8 cellular contexts compared by ENCODE assay signal in the genomic region with DNA sequence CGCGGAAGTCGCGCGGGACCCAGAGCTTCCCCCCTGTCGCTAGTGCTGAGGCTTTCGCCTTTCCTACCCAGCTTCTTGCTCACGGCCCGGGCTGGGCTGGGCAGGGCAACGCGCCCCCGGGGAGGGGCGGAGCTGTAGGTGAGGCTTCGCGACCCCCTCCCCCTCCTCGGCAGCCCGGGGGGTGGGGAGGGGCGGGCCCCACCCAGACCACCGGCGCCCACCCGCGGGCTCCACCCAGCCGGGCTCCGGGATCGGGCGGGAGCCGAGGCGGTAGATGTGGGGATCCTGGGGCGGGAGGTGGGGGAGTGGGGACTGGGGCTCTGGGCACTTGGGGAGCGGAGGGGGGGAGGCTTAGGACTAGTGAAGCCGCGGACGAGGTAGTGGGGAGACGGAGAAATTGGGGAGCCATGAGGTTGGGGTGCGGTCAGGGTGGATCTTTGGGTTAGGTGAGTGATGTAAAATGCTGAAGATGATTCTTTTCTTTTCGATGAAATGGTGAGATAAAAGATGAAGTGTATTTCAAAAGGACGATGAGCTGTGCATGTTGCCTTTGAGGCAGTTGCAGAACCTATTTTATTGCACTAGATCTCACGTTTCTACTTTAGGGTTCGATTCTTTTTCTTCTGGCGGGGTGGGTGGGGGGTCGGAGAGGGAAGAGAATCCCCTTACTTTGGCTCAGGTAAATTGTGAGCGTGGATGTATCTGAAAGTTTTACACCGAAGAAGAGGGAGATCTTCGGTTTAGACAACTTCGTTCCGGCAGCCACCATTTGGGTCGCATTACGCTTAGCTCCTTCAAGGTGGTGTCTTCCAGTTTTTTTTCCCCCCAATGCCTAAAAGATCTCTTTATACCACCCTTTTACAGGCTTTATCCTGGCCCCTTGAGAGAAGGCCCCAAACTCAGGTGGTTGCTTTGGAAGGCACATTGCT. TPM values are rescaled to one million over a fixed set of nuclear protein-coding genes. Genes with fewer than 3 reads are reported as not detected.
A peak's percentile ranks its signal among the peaks of the same experiment; 100 is the strongest.
DNase-seq lines count a peak whose midpoint lies in the region; ATAC-seq and TF ChIP-seq lines count a peak whose summit lies in the region.

No MANE protein-coding gene starts in this region.

- peaks cover 55% of the 10 kb centered on the region for H3K4me1 Mint-ChIP-seq in chondrocyte (ENCODE audit: low read depth)

- POLR2A ChIA-PET in OCI-LY7 (lab: Charles Lee) = interaction anchor here (0.6 to 1.7 kb wide), 8 partner anchors 10 to 705 kb away, joined by 3 to 11 read pairs (median 3); a partner anchor contains a TSS

- no peaks in the 10 kb centered on the region for H3K36me3 ChIP-seq in OCI-LY7 (ENCODE audit: insufficient read depth, low read length)

- intact Hi-C loops in OCI-LY7 (cut with micrococcal nuclease; ENCODE audit: unreplicated experiment) = loop anchor here (2.0 to 10.0 kb wide), 3 partner anchors 43 to 603 kb away; a partner anchor contains a TSS

- TSS peak; percentile 68 for BruUV-seq in OCI-LY7 (replicated peaks; lab: Mats Ljungman, UMichigan)

- H3K9me3 Mint-ChIP-seq in chondrocyte (ENCODE audit: low read depth) = no peaks in the 10 kb centered on the region

- H2AFZ ChIP-seq in OCI-LY7 (ENCODE audit: low read length) = peak overlapping the region; percentile 90

- peak overlapping the region; percentile 96 for H3K27ac Mint-ChIP-seq in chondrocyte (ENCODE audit: unreplicated experiment)

- no peaks in the 10 kb centered on the region for H3K9me2 ChIP-seq in OCI-LY7 (ENCODE audit: insufficient read depth, low read length)

- H4K20me1 ChIP-seq in OCI-LY7 (ENCODE audit: insufficient read depth, low read length) = peaks cover 7% of the 10 kb centered on the region; the same call in 1 of the 2 replicates

- peak overlapping the region; percentile 95 for H3K4me3 Mint-ChIP-seq in chondrocyte (ENCODE audit: unreplicated experiment)

- CTCF ChIA-PET in OCI-LY7 (lab: Charles Lee; ENCODE audit: unreplicated experiment) = no interaction called here

- H3K9me3 ChIP-seq in OCI-LY7 (ENCODE audit: low read length) = no peaks in the 10 kb centered on the region

- peak overlapping the region; percentile 87 for H3K4me3 ChIP-seq in OCI-LY7 (ENCODE audit: low read depth, low read length, poor library complexity, severe bottlenecking)

- peaks cover 42% of the 10 kb centered on the region for H3K4me1 ChIP-seq in OCI-LY7 (ENCODE audit: insufficient read depth, low read length, poor library complexity, severe bottlenecking)

- peaks cover 35% of the 10 kb centered on the region for H3K79me2 ChIP-seq in OCI-LY7 (ENCODE audit: insufficient read depth, low read depth, low read length)

- DNase-seq in NOMO-1 treated with DMSO at 0.1 percent for 48 hours (lab: John Stamatoyannopoulos, UW; ENCODE audit: unreplicated experiment) (peak; percentile 4), NOMO-1 treated with dmso at 0.1 percent for 144 hours (lab: John Stamatoyannopoulos, UW; ENCODE audit: unreplicated experiment) (no peak), OCI-LY7 (ENCODE audit: low spot score) (peak; percentile 47), chondrocyte (ENCODE audit: low spot score) (no peak), left lobe of liver (ENCODE audit: low spot score) (no peak)
- DNase-seq in stimulated activated naive CD8-positive, alpha-beta T cell treated with anti-CD3 and anti-CD28 coated beads, Interleukin-15, Interleukin-2, amounts not matched to agents 100 U/mL and 50 U/mL, for 24 hours = no peak

- TF ChIP-seq CTCF in OCI-LY7 (conservative IDR thresholded peaks at IDR 0.05; ENCODE audit: low read length) = no peak
- no peak for TF ChIP-seq CTCF in chondrocyte (IDR thresholded peaks at IDR 0.05)

- H3K4me2 ChIP-seq in OCI-LY7 (ENCODE audit: low read length) = peak overlapping the region; percentile 91

- H3K27me3 Mint-ChIP-seq in chondrocyte (ENCODE audit: low read depth) = no peaks in the 10 kb centered on the region

- no peaks in the 10 kb centered on the region for H3K36me3 Mint-ChIP-seq in chondrocyte (ENCODE audit: low read depth)

- ATAC-seq in HG03095 (IDR thresholded peaks at IDR 0.05; ENCODE audit: unreplicated experiment) = peak; percentile 43
- ATAC-seq in left lobe of liver = peak; percentile 23
- ATAC-seq in stimulated activated naive CD8-positive, alpha-beta T cell treated with anti-CD3 and anti-CD28 coated beads, Interleukin-15, Interleukin-2, amounts not matched to agents 100 U/mL and 50 U/mL, for 24 hours = peak; percentile 71
- ATAC-seq in GM19397 (IDR thresholded peaks at IDR 0.05; ENCODE audit: unreplicated experiment) = no peak

- peak overlapping the region; percentile 66 for H3K27ac ChIP-seq in OCI-LY7 (ENCODE audit: low read depth, low read length, poor library complexity, severe bottlenecking)

RNA-seq across cellular contexts. Expression of a gene that starts 0.6 kb away (rescaled TPM):
- 26.9 and 37.0 TPM in 2 replicates for total RNA-seq in OCI-LY7 (2014; rRNA removed; shearing (Covaris generic))
- total RNA-seq in OCI-LY7 (2022) (77.8 and 86.9 TPM in 2 replicates), chondrocyte (79.3 to 102 TPM (median 83.6 TPM) in 3 replicates), left lobe of liver (27.8 TPM)

RNA-seq across cellular contexts. Expression of a gene that starts 42.1 kb away (rescaled TPM):
- 30.8 and 31.8 TPM in 2 replicates for total RNA-seq in OCI-LY7 (2014; rRNA removed; shearing (Covaris generic))
- total RNA-seq in OCI-LY7 (2022) = 20.7 and 30.3 TPM in 2 replicates
- total RNA-seq in chondrocyte = 9.6 to 13.0 TPM (median 9.9 TPM) in 3 replicates
- total RNA-seq in left lobe of liver = 9.2 TPM

Comparison
In these comparisons a context has a peak if more than half of its experiments do, and no peak if none do; other contexts are left out.
1. DNase-seq: peak in NOMO-1 treated with DMSO at 0.1 percent for 48 hours (single experiment) and OCI-LY7 (single experiment); none in NOMO-1 treated with dmso at 0.1 percent for 144 hours (single experiment), chondrocyte (single experiment), left lobe of liver (single experiment) and stimulated activated naive CD8-positive, alpha-beta T cell treated with anti-CD3 and anti-CD28 coated beads, Interleukin-15, Interleukin-2, amounts not matched to agents 100 U/mL and 50 U/mL, for 24 hours (single experiment).